In the genomic region with DNA sequence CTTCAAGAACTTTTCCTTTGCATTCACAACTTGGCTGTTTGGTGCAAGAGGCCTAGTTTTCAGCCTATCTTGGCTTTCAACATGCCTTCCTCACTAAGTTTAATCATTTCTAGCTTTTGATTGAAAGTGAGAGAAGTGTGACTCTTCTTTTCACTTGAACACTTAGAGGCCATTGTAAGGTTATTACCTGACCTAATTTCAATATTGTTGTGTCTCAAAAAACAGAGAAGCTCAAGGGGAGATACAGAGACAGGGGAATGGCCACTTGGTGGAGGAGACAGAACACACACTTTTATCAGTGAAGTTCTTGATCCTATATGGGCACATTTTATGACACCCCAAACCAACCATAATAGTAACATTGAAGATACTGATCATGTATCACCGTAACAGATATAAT, we compare ENCODE assay signal across 29 cellular contexts.
"Had no signal": no experiment of that assay in that cellular context is flagged by ENCODE, and none has a peak within 500 bp of the region (broad histone marks: within the 10 kb centered on the region; RNA-seq: fewer than 3 reads in every experiment).

No MANE protein-coding gene starts in this region.

- H3K4me3 ChIP-seq: ascending aorta, breast epithelium, cardiac muscle cell, colonic mucosa, dorsolateral prefrontal cortex had no signal

- FAIRE-seq: frontal cortex had no signal

- H3K27ac ChIP-seq: ascending aorta, breast epithelium, cardiac muscle cell, colonic mucosa, dorsolateral prefrontal cortex had no signal

- H3K27me3 ChIP-seq: ascending aorta, breast epithelium, cardiac muscle cell, colonic mucosa, dorsolateral prefrontal cortex had no signal

- H3K4me1 ChIP-seq: ascending aorta, breast epithelium, colonic mucosa had no signal

- DNase-seq: activated CD4-positive, alpha-beta memory T cell treated with anti-CD3 and anti-CD28 coated beads for 36 hours; activated CD4-positive, alpha-beta T cell treated with anti-CD3 and anti-CD28 coated beads for 36 hours; activated CD4-positive, alpha-beta T cell treated with anti-CD3 and anti-CD28 coated beads, Interleukin-2, amount 10 ng/mL, durations not matched to agents 24 days and 14 days; activated CD4-positive, CD25-positive, alpha-beta regulatory T cell; activated CD4-positive, CD25-positive, alpha-beta regulatory T cell treated with anti-CD3 and anti-CD28 coated beads, Interleukin-2, amount 50 U/mL, for 72 hours; activated CD8-positive, alpha-beta memory T cell treated with anti-CD3 and anti-CD28 coated beads, Interleukin-2, amount 10 ng/mL, durations not matched to agents 7 days and 5 days; activated CD8-positive, alpha-beta memory T cell treated with anti-CD3 and anti-CD28 coated beads, Interleukin-2, amount 50 U/mL, for 4 hours; activated CD8-positive, alpha-beta T cell treated with anti-CD3 and anti-CD28 coated beads, Interleukin-2, amount 10 ng/mL, durations not matched to agents 7 days and 5 days; activated effector memory CD4-positive, alpha-beta T cell treated with anti-CD3 and anti-CD28 coated beads, Interleukin-2, amount 50 U/mL, for 16 hours; activated naive CD4-positive, alpha-beta T cell treated with anti-CD3 and anti-CD28 coated beads, Interleukin-2, amount 10 ng/mL, durations not matched to agents 7 days and 5 days; activated naive CD8-positive, alpha-beta T cell treated with anti-CD3 and anti-CD28 coated beads, Interleukin-2, amount 10 ng/mL, durations not matched to agents 7 days and 5 days; activated T-cell treated with anti-CD3 and anti-CD28 coated beads, Interleukin-2, amount 50 U/mL, for 1 hour; activated T-cell treated with anti-CD3 and anti-CD28 coated beads, Interleukin-2, amount 50 U/mL, for 48 hours; central memory CD4-positive, alpha-beta T cell; cerebellar nuclear complex; colonic mucosa; dorsolateral prefrontal cortex; effector memory CD4-positive, alpha-beta T cell; endodermal cell; foreskin fibroblast; head of caudate nucleus; hippocampal formation; T1000 had no signal

- H3K9me3 ChIP-seq: ascending aorta, breast epithelium, colonic mucosa had no signal

- H3K36me3 ChIP-seq: ascending aorta, breast epithelium, cardiac muscle cell, colonic mucosa had no signal

- ATAC-seq: activated CD4-positive, alpha-beta T cell treated with anti-CD3 and anti-CD28 coated beads for 36 hours; activated CD8-positive, alpha-beta memory T cell treated with anti-CD3 and anti-CD28 coated beads, Interleukin-2, amount 10 ng/mL, durations not matched to agents 7 days and 5 days; activated CD8-positive, alpha-beta T cell treated with anti-CD3 and anti-CD28 coated beads, Interleukin-2, amount 10 ng/mL, durations not matched to agents 7 days and 5 days; activated naive CD4-positive, alpha-beta T cell treated with anti-CD3 and anti-CD28 coated beads, Interleukin-2, amount 50 U/mL, for 72 hours; esophagus mucosa had no signal
